ENCODE assay signal across 18 cellular contexts in the genomic region with DNA sequence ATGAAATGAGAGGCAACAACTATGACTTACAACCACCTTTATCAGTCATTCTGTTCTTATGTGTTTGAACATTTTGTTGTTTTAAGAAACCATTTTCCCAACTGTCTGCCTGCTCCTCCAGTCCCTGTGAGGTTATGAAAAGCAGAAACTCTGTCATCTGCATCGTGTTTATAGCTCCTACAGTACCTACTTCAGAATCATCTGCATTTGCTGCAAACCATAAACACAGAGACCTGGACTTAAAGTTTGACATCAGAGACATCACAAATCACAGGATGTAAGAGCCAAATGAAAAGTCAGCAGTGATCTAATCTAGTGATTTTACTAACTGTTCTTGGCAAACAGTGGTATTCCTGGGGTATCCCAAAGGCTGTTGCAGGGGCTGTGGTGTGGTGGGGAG. TPM values are rescaled to one million over a fixed set of nuclear protein-coding genes. Genes with fewer than 3 reads are reported as not detected.
DNase-seq lines count a peak whose midpoint lies in the region; ATAC-seq and TF ChIP-seq lines count a peak whose summit lies in the region.
"Had no signal": no experiment of that assay in that cellular context is flagged by ENCODE, and none has a peak within 500 bp of the region (broad histone marks: within the 10 kb centered on the region; RNA-seq: fewer than 3 reads in every experiment).

No MANE protein-coding gene starts in this region.

- H3K27me3 ChIP-seq in esophagus muscularis mucosa: no peaks in the 10 kb centered on the region
- no peaks in the 10 kb centered on the region for H3K27me3 ChIP-seq in SK-N-SH (ENCODE audit: insufficient read depth)
- no peaks in the 10 kb centered on the region for H3K27me3 ChIP-seq in left lung
- no peaks in the 10 kb centered on the region for H3K27me3 ChIP-seq in MM.1S (replicated peaks; ENCODE audit: insufficient read depth, low read length)
- H3K27me3 ChIP-seq: BE2C had no signal

- no peak overlapping the region for H3K4me2 ChIP-seq in SK-N-SH
- H3K4me2 ChIP-seq in MM.1S (ENCODE audit: low read depth, low read length): no peak overlapping the region

- no peak for ATAC-seq in left lung
- ATAC-seq: HCT116, HepG2 had no signal

- no peaks in the 10 kb centered on the region for H3K27me3 Mint-ChIP-seq in nephron progenitor cell (ENCODE audit: low read depth, poor library complexity)
- H3K27me3 Mint-ChIP-seq: CD4-positive, CD25-positive, alpha-beta regulatory T cell had no signal

- H3K27ac ChIP-seq in esophagus muscularis mucosa (replicated peaks in 1 of 4) (no peak overlapping the region), substantia nigra (ENCODE audit: low read depth, low read length, poor library complexity, severe bottlenecking) (peak overlapping the region; percentile 14), SK-N-SH (ENCODE audit: low read depth in 2 of 2, low read length in 1 of 2) (peak overlapping the region in 1 of 2 experiments; percentile 95; a peak in 1 of 4 replicates), left lung (no peak overlapping the region), MM.1S (ENCODE audit: low read length) (no peak overlapping the region)

- 43% methylated on average over 1 of the region's 1 CpG for WGBS in esophagus muscularis mucosa
- WGBS in SK-N-SH (ENCODE audit: low lambda C conversion rate): 62% methylated on average over 1 of the region's 1 CpG

- H3K4me1 ChIP-seq in esophagus muscularis mucosa (peaks cover 13 to 56% (median 42%) of the 10 kb centered on the region in 4 donors), SK-N-SH (ENCODE audit: control insufficient read depth in 1 of 2, insufficient read depth in 2 of 2, low read depth in 1 of 2, low read length in 1 of 2) (peaks cover 4 to 35% of the 10 kb centered on the region in 2 experiments), left lung (no peaks in the 10 kb centered on the region), MM.1S (ENCODE audit: low read length) (no peaks in the 10 kb centered on the region)

- POLR2A ChIA-PET in SK-N-SH (lab: Yijun Ruan, JAX): no interaction called here

- H4K20me1 ChIP-seq in SK-N-SH (ENCODE audit: insufficient read depth) (peaks cover 87% of the 10 kb centered on the region), MM.1S (ENCODE audit: insufficient read depth, low read length) (no peaks in the 10 kb centered on the region)

- H3K9ac ChIP-seq in SK-N-SH (no peak overlapping the region), MM.1S (ENCODE audit: low read length) (no peak overlapping the region)

- TF ChIP-seq RAD21 in SK-N-SH (IDR thresholded peaks at IDR 0.05; ENCODE audit: low read length): no peak

- TF ChIP-seq EP300 in esophagus muscularis mucosa (IDR thresholded peaks at IDR 0.05): no peak
- TF ChIP-seq EP300 in SK-N-SH (IDR thresholded peaks at IDR 0.05; ENCODE audit: borderline replicate concordance in 1 of 2, low read depth in 1 of 2, low read length in 1 of 2): no peak

- no peak overlapping the region for H3K4me3 Mint-ChIP-seq in nephron progenitor cell
- H3K4me3 Mint-ChIP-seq: CD4-positive, CD25-positive, alpha-beta regulatory T cell; CD8-positive, alpha-beta memory T cell had no signal

- peak; percentile 29 for DNase-seq in OCI-M1 (lab: John Stamatoyannopoulos, UW)
- peak; percentile 29 for DNase-seq in esophagus muscularis mucosa (ENCODE audit: extremely low spot score)
- DNase-seq in nephron progenitor cell: no peak
- no peak for DNase-seq in substantia nigra (lab: John Stamatoyannopoulos, UW)
- no peak for DNase-seq in SK-N-SH
- DNase-seq in left lung: no peak
- no peak for DNase-seq in retina
- DNase-seq in MM.1S: no peak
- DNase-seq: ACHN; BE2C; C1 segment of cervical spinal cord; Caco-2; CD4-positive, CD25-positive, alpha-beta regulatory T cell; CD8-positive, alpha-beta memory T cell; GOT3; H7 had no signal

- H3F3A ChIP-seq in SK-N-SH (replicated peaks; ENCODE audit: insufficient read depth) (peaks cover 31% of the 10 kb centered on the region), MM.1S (ENCODE audit: insufficient read depth, low read length) (no peaks in the 10 kb centered on the region)

- CTCF ChIA-PET in SK-N-SH (lab: Yijun Ruan, JAX): no interaction called here

- H3K27ac Mint-ChIP-seq in nephron progenitor cell: peak overlapping the region; percentile 96
- H3K27ac Mint-ChIP-seq: CD4-positive, CD25-positive, alpha-beta regulatory T cell; CD8-positive, alpha-beta memory T cell had no signal

- H3K4me1 Mint-ChIP-seq in nephron progenitor cell: peaks cover 93% of the 10 kb centered on the region
- H3K4me1 Mint-ChIP-seq: CD4-positive, CD25-positive, alpha-beta regulatory T cell; CD8-positive, alpha-beta memory T cell had no signal

- H3K9me2 ChIP-seq in SK-N-SH: no peaks in the 10 kb centered on the region
- H3K9me2 ChIP-seq in MM.1S (replicated peaks; ENCODE audit: insufficient read depth, low read length): no peaks in the 10 kb centered on the region

- no peaks in the 10 kb centered on the region for H3K9me3 ChIP-seq in esophagus muscularis mucosa
- no peaks in the 10 kb centered on the region for H3K9me3 ChIP-seq in SK-N-SH
- H3K9me3 ChIP-seq in left lung: no peaks in the 10 kb centered on the region
- no peaks in the 10 kb centered on the region for H3K9me3 ChIP-seq in MM.1S (replicated peaks; ENCODE audit: insufficient read depth, low read length)
- H3K9me3 ChIP-seq: BE2C, Caco-2 had no signal

- H3K9me3 Mint-ChIP-seq in nephron progenitor cell: no peaks in the 10 kb centered on the region

- no peak for TF ChIP-seq POLR2A in esophagus muscularis mucosa (IDR thresholded peaks at IDR 0.05; ENCODE audit: low read depth)

- H3K36me3 ChIP-seq in esophagus muscularis mucosa (no peaks in the 10 kb centered on the region), SK-N-SH (replicated peaks in 1 of 2; ENCODE audit: control insufficient read depth in 1 of 2, insufficient read depth in 2 of 2, low read length in 1 of 2) (peaks cover 9 to 29% of the 10 kb centered on the region in 2 experiments), left lung (no peaks in the 10 kb centered on the region), MM.1S (replicated peaks; ENCODE audit: insufficient read depth, low read length) (no peaks in the 10 kb centered on the region)
- H3K36me3 ChIP-seq: BE2C had no signal

- H3K79me2 ChIP-seq in SK-N-SH (ENCODE audit: insufficient read depth) (peaks cover 98% of the 10 kb centered on the region), MM.1S (ENCODE audit: low read length) (no peaks in the 10 kb centered on the region)

- intact Hi-C loops in esophagus muscularis mucosa (cut with DNase I): loop anchor here (10.0 kb wide), 1 partner anchor 48 kb away; no protein-coding TSS in a partner anchor
- intact Hi-C loops in left lung (cut with DNase I): no loop called here

- H3K36me3 Mint-ChIP-seq in nephron progenitor cell (ENCODE audit: low read depth): peaks cover 32% of the 10 kb centered on the region
- H3K36me3 Mint-ChIP-seq: CD4-positive, CD25-positive, alpha-beta regulatory T cell; CD8-positive, alpha-beta memory T cell had no signal

- H3K4me3 ChIP-seq in esophagus muscularis mucosa: no peak overlapping the region
- no peak overlapping the region for H3K4me3 ChIP-seq in SK-N-SH (ENCODE audit: low read depth in 2 of 2, low read length in 1 of 2)
- no peak overlapping the region for H3K4me3 ChIP-seq in left lung
- no peak overlapping the region for H3K4me3 ChIP-seq in MM.1S (ENCODE audit: low read length)

- H2AFZ ChIP-seq in SK-N-SH (ENCODE audit: low read depth) (no peak overlapping the region), MM.1S (ENCODE audit: low read length) (no peak overlapping the region)

- TF ChIP-seq CTCF in esophagus muscularis mucosa (IDR thresholded peaks at IDR 0.05): no peak
- TF ChIP-seq CTCF in nephron progenitor cell (IDR thresholded peaks at IDR 0.05): no peak
- no peak for TF ChIP-seq CTCF in SK-N-SH (IDR thresholded peaks at IDR 0.05)
- TF ChIP-seq CTCF in left lung (IDR thresholded peaks at IDR 0.05): no peak
- TF ChIP-seq CTCF in MM.1S (IDR thresholded peaks at IDR 0.05; ENCODE audit: low read length): no peak

TF ChIP-seq in SK-N-SH, 30 proteins besides CTCF, POLR2A, EP300 and RAD21 (continues in another document):
- TF ChIP-seq, protein P1, sequence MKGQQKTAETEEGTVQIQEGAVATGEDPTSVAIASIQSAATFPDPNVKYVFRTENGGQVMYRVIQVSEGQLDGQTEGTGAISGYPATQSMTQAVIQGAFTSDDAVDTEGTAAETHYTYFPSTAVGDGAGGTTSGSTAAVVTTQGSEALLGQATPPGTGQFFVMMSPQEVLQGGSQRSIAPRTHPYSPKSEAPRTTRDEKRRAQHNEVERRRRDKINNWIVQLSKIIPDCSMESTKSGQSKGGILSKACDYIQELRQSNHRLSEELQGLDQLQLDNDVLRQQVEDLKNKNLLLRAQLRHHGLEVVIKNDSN (IDR thresholded peaks at IDR 0.05; ENCODE audit: borderline replicate concordance, low read depth): no peak
- TF ChIP-seq RCOR1 (IDR thresholded peaks at IDR 0.05; ENCODE audit: low read length): no peak
- TF ChIP-seq, protein P2, sequence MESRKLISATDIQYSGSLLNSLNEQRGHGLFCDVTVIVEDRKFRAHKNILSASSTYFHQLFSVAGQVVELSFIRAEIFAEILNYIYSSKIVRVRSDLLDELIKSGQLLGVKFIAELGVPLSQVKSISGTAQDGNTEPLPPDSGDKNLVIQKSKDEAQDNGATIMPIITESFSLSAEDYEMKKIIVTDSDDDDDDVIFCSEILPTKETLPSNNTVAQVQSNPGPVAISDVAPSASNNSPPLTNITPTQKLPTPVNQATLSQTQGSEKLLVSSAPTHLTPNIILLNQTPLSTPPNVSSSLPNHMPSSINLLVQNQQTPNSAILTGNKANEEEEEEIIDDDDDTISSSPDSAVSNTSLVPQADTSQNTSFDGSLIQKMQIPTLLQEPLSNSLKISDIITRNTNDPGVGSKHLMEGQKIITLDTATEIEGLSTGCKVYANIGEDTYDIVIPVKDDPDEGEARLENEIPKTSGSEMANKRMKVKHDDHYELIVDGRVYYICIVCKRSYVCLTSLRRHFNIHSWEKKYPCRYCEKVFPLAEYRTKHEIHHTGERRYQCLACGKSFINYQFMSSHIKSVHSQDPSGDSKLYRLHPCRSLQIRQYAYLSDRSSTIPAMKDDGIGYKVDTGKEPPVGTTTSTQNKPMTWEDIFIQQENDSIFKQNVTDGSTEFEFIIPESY (IDR thresholded peaks at IDR 0.05; ENCODE audit: borderline replicate concordance, low read depth): no peak
- TF ChIP-seq YY1 (IDR thresholded peaks at IDR 0.05; ENCODE audit: low read depth): no peak
- TF ChIP-seq ELF1 (IDR thresholded peaks at IDR 0.05): no peak
- TF ChIP-seq GABPA (IDR thresholded peaks at IDR 0.05; ENCODE audit: low read depth): no peak

RNA-seq across cellular contexts. Expression of a gene that starts 55.2 kb away (rescaled TPM):
- total RNA-seq in esophagus muscularis mucosa (10 to 100 TPM; 22.4 to 47.8 (median 35.6) TPM), left lung (100 to 1,000 TPM; 161 to 308 TPM)
- 269 and 278 TPM in 2 replicates for polyA plus RNA-seq in SK-N-SH (2012; rRNA removed)
- polyA plus RNA-seq in SK-N-SH (2012; cell fraction: cytosol; rRNA removed): 135 and 215 TPM in 2 replicates
- polyA plus RNA-seq in SK-N-SH (2012; cell fraction: nucleus; rRNA removed): 219 and 308 TPM in 2 replicates
- total RNA-seq: Caco-2; CD4-positive, CD25-positive, alpha-beta regulatory T cell; CD8-positive, alpha-beta memory T cell; HepG2 had no signal
- polyA plus RNA-seq: CD4-positive, CD25-positive, alpha-beta regulatory T cell; CD8-positive, alpha-beta memory T cell; HepG2 had no signal

Comparison
In these comparisons a context has a peak if more than half of its experiments do, and no peak if none do; other contexts are left out.
1. DNase-seq: peak in OCI-M1 (single experiment) and esophagus muscularis mucosa (single experiment); none in nephron progenitor cell (single experiment), substantia nigra (0 of 49), SK-N-SH (single experiment), left lung (0 of 2), retina (single experiment) and MM.1S (single experiment).